ENCODE assay signal across 9 cellular contexts in the genomic region with DNA sequence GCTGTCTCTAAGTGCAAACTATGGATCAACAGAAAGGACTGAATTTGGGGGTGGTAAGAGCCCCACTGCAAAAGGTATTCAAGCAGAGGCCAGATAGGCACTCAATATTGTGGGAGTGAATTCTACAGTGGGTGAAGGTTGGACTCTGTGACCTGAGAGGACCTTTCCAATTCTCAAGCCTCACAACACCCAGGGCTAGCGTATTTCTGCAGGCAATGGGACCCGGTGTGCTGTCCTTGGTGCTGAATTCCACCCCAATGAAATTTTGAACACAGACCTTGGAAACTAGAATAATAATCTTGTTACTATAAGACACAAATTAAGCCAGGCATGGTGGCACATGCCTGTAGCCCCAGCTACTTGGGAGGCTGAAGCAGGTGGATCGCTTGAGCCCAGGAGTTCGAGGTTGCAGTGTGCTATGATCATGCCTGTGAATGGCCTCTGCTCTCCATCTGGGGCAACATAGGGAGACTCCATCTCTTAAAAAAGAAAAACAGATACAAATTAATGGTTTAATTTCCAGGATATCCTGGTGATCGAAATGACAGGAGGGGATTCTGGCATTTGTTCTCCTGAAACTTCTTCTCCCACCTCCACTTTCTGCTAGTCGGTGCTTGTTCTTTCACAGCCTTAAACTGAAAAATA.
DNase-seq lines count a peak whose midpoint lies in the region; ATAC-seq and TF ChIP-seq lines count a peak whose summit lies in the region.
"Had no signal": no experiment of that assay in that cellular context is flagged by ENCODE, and none has a peak within 500 bp of the region (broad histone marks: within the 10 kb centered on the region; RNA-seq: fewer than 3 reads in every experiment).

No MANE protein-coding gene starts in this region.

- H4K91ac ChIP-seq in IMR-90 (ENCODE audit: insufficient read depth, low read depth, low read length), result no peak overlapping the region

- H3K9me3 ChIP-seq in IMR-90 (ENCODE audit: control insufficient read depth, insufficient read depth, low read length), result no peaks in the 10 kb centered on the region
- no peaks in the 10 kb centered on the region for H3K9me3 ChIP-seq in adrenal gland (replicated peaks in 1 of 3)
- no peaks in the 10 kb centered on the region for H3K9me3 ChIP-seq in tibial artery

- TF ChIP-seq POLR2A in IMR-90 (IDR thresholded peaks at IDR 0.05; ENCODE audit: low read depth, low read length) (no peak), adrenal gland (IDR thresholded peaks at IDR 0.05) (no peak)

- DNase-seq in EL (peak; percentile 18), IMR-90 (peak; percentile 31), adrenal gland (peak in 6 of 7 donors; percentile 23 to 45 (median 40)), left lobe of liver (ENCODE audit: low spot score) (no peak), middle frontal gyrus (ENCODE audit: extremely low spot score, low spot score) (no peak), tibial artery (no peak)
- no peak for DNase-seq in stimulated activated naive CD4-positive, alpha-beta T cell treated with Interleukin-2 at 50 U/mL for 16 hours (lab: John Stamatoyannopoulos, UW)
- DNase-seq: amniotic stem cell had no signal

- no peak overlapping the region for H2AK9ac ChIP-seq in IMR-90 (replicated peaks; ENCODE audit: low read depth, low read length, poor library complexity)

- H3K4me3 ChIP-seq in IMR-90 (ENCODE audit: insufficient read depth, low read depth, low read length), result no peak overlapping the region
- no peak overlapping the region for H3K4me3 ChIP-seq in adrenal gland
- no peak overlapping the region for H3K4me3 ChIP-seq in tibial artery

- no peak for TF ChIP-seq RAD21 in IMR-90 (IDR thresholded peaks at IDR 0.05; ENCODE audit: low read length)

- H3K9ac ChIP-seq in IMR-90 (ENCODE audit: low read depth, low read length), result no peak overlapping the region

- no peak overlapping the region for H4K8ac ChIP-seq in IMR-90 (ENCODE audit: low read depth in 2 of 2, low read length in 2 of 2)

- H3K4me1 ChIP-seq in IMR-90 (ENCODE audit: control insufficient read depth, insufficient read depth, low read length) (no peaks in the 10 kb centered on the region), adrenal gland (replicated peaks in 1 of 2) (no peaks in the 10 kb centered on the region), tibial artery (no peaks in the 10 kb centered on the region)

- no peaks in the 10 kb centered on the region; the same call in 1 of the 2 replicates for H4K20me1 ChIP-seq in IMR-90 (ENCODE audit: insufficient read depth, low read length)

- dilution Hi-C loops in IMR-90 (cut with HindIII; ENCODE audit: low sequenced_read_pairs, unreplicated experiment), result no loop called here

- H3K18ac ChIP-seq in IMR-90 (ENCODE audit: low read depth, low read length), result no peak overlapping the region

- ATAC-seq in IMR-90 (ENCODE audit: low read depth) (peak; percentile 54; the same call in 1 of the 2 replicates), left lobe of liver (peak; percentile 63), GM21381 (IDR thresholded peaks at IDR 0.05; ENCODE audit: unreplicated experiment) (no peak)

- 60% methylated on average over 1 of the region's 6 CpGs; no CpG with 5 or more reads in 1 of the 2 experiments for WGBS in IMR-90 (ENCODE audit: extremely low coverage in 2 of 2, insufficient read length in 1 of 2), 2 experiments
- WGBS in adrenal gland, 4 donors, result 37 to 45% (median 42%) methylated on average over 6 of the region's 6 CpGs

- no peak overlapping the region for H2AFZ ChIP-seq in IMR-90 (replicated peaks; ENCODE audit: low read length, poor library complexity)

- peaks cover 12% of the 10 kb centered on the region for H3K27me3 ChIP-seq in IMR-90 (ENCODE audit: control insufficient read depth, insufficient read depth, low read length)
- no peaks in the 10 kb centered on the region for H3K27me3 ChIP-seq in adrenal gland
- H3K27me3 ChIP-seq in tibial artery, result peaks cover 0 to 37% of the 10 kb centered on the region in 2 donors

- H3K14ac ChIP-seq in IMR-90 (replicated peaks; ENCODE audit: low read depth, low read length), result no peak overlapping the region

- H2BK15ac ChIP-seq in IMR-90 (ENCODE audit: low read depth, low read length), result no peak overlapping the region

- no peak overlapping the region for H3K4me2 ChIP-seq in IMR-90 (ENCODE audit: low read depth, low read length)

- no peak overlapping the region for H2AK5ac ChIP-seq in IMR-90 (ENCODE audit: low read depth, low read length)

- H3K4ac ChIP-seq in IMR-90 (ENCODE audit: low read depth, low read length), result no peak overlapping the region

- CTCF ChIA-PET in IMR-90 (lab: Yijun Ruan, JAX), result no interaction called here

- TF ChIP-seq CTCF in IMR-90 (conservative IDR thresholded peaks at IDR 0.05; ENCODE audit: low read depth, low read length) (no peak), adrenal gland (IDR thresholded peaks at IDR 0.05) (no peak), tibial artery (IDR thresholded peaks at IDR 0.05) (no peak)

- POLR2A ChIA-PET in IMR-90 (lab: Charles Lee; ENCODE audit: unreplicated experiment), result no interaction called here

- no peak overlapping the region for H3K56ac ChIP-seq in IMR-90 (ENCODE audit: extremely low read depth, insufficient read depth, low read length)

- H2BK5ac ChIP-seq in IMR-90 (ENCODE audit: low read depth, low read length, poor library complexity, severe bottlenecking), result no peak overlapping the region

- BruUV-seq in IMR-90 (replicated peaks; lab: Mats Ljungman, UMichigan), result no TSS peak

- no peak overlapping the region for H4K5ac ChIP-seq in IMR-90 (ENCODE audit: low read depth, low read length)

- no peak overlapping the region for H2BK20ac ChIP-seq in IMR-90 (ENCODE audit: low read depth, low read length)

- H3K27ac ChIP-seq in IMR-90 (ENCODE audit: insufficient read depth, low read length) (no peak overlapping the region), adrenal gland (no peak overlapping the region), tibial artery (no peak overlapping the region)

- no peak overlapping the region for H2BK120ac ChIP-seq in IMR-90 (ENCODE audit: low read depth, low read length)

- no peaks in the 10 kb centered on the region for H3K9me1 ChIP-seq in IMR-90 (ENCODE audit: insufficient read depth, low read length)

- no peak overlapping the region for H3K23ac ChIP-seq in IMR-90 (ENCODE audit: low read depth, low read length)

- intact Hi-C loops in IMR-90 (cut with micrococcal nuclease), result loop anchor here (2.0 kb wide), 1 partner anchor 52 kb away; no protein-coding TSS in a partner anchor
- intact Hi-C loops in adrenal gland (cut with DNase I), result no loop called here
- intact Hi-C loops in tibial artery (cut with DNase I; ENCODE audit: low total_unique reads), result no loop called here

- H3K36me3 ChIP-seq in IMR-90 (ENCODE audit: control insufficient read depth, insufficient read depth, low read length) (no peaks in the 10 kb centered on the region), adrenal gland (replicated peaks in 1 of 2) (no peaks in the 10 kb centered on the region), tibial artery (no peaks in the 10 kb centered on the region)

- no peaks in the 10 kb centered on the region for H3K79me1 ChIP-seq in IMR-90 (ENCODE audit: low read depth in 1 of 2, low read length in 2 of 2)

- in situ Hi-C loops in IMR-90 (cut with MboI; ENCODE audit: low sequenced_read_pairs), result no loop called here

TF ChIP-seq in IMR-90, 13 proteins besides CTCF, POLR2A, EP300 and RAD21:
- TF ChIP-seq NFE2L2 (IDR thresholded peaks at IDR 0.05; ENCODE audit: low read depth, low read length) (no peak), MAZ (IDR thresholded peaks at IDR 0.05; ENCODE audit: borderline replicate concordance, low read depth, low read length) (no peak), BHLHE40 (IDR thresholded peaks at IDR 0.05; ENCODE audit: low read depth, low read length) (no peak), RFX5 (IDR thresholded peaks at IDR 0.05; ENCODE audit: low read depth, low read length) (no peak), SMC3 (IDR thresholded peaks at IDR 0.05; ENCODE audit: low read depth, low read length) (no peak), RCOR1 (IDR thresholded peaks at IDR 0.05; ENCODE audit: insufficient replicate concordance, low read length) (no peak), MAFK (IDR thresholded peaks at IDR 0.05; ENCODE audit: low read depth, low read length) (no peak), CHD1 (IDR thresholded peaks at IDR 0.05; ENCODE audit: low read depth, low read length) (no peak), MXI1 (IDR thresholded peaks at IDR 0.05; ENCODE audit: borderline replicate concordance, low read depth, low read length) (no peak), CEBPB (IDR thresholded peaks at IDR 0.05; ENCODE audit: low read depth, low read length) (no peak), FOS (IDR thresholded peaks at IDR 0.05; ENCODE audit: low read depth, low read length) (no peak), USF2 (IDR thresholded peaks at IDR 0.05; ENCODE audit: low read depth, low read length) (no peak)
- TF ChIP-seq, protein P1, sequence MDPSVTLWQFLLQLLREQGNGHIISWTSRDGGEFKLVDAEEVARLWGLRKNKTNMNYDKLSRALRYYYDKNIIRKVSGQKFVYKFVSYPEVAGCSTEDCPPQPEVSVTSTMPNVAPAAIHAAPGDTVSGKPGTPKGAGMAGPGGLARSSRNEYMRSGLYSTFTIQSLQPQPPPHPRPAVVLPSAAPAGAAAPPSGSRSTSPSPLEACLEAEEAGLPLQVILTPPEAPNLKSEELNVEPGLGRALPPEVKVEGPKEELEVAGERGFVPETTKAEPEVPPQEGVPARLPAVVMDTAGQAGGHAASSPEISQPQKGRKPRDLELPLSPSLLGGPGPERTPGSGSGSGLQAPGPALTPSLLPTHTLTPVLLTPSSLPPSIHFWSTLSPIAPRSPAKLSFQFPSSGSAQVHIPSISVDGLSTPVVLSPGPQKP (IDR thresholded peaks at IDR 0.05; ENCODE audit: borderline replicate concordance, low read depth, low read length), result no peak
TF ChIP-seq in IMR-90: peak in this region for 0.

Comparison
In these comparisons a context has a peak if more than half of its experiments do, and no peak if none do; other contexts are left out.
1. DNase-seq: peak in EL (single experiment), IMR-90 (single experiment) and adrenal gland (6 of 7); none in left lobe of liver (single experiment), stimulated activated naive CD4-positive, alpha-beta T cell treated with Interleukin-2 at 50 U/mL for 16 hours (single experiment), middle frontal gyrus (single experiment) and tibial artery (0 of 2).